Comparison of ENCODE assay signal across 24 cellular contexts in genomic region chr7:109092268-109092667, GRCh38.
A peak's percentile ranks its signal among the peaks of the same experiment; 100 is the strongest.
DNase-seq lines count a peak whose midpoint lies in the region; ATAC-seq and TF ChIP-seq lines count a peak whose summit lies in the region.
"Had no signal": no experiment of that assay in that cellular context is flagged by ENCODE, and none has a peak within 500 bp of the region (broad histone marks: within the 10 kb centered on the region; RNA-seq: fewer than 3 reads in every experiment).

No MANE protein-coding gene starts in this region.

- H3K36me3 ChIP-seq in RWPE2 (ENCODE audit: low read depth), result no peaks in the 10 kb centered on the region
- H3K36me3 ChIP-seq: sigmoid colon, tibial nerve had no signal

- no peak overlapping the region for H3K27ac ChIP-seq in RWPE2 (ENCODE audit: poor library complexity, severe bottlenecking)
- H3K27ac ChIP-seq: sigmoid colon, tibial nerve had no signal

- H3K4me3 ChIP-seq in RWPE2 (ENCODE audit: severe bottlenecking), result no peak overlapping the region
- H3K4me3 ChIP-seq: GM12878, sigmoid colon, tibial nerve had no signal

- no peaks in the 10 kb centered on the region for H3K36me3 Mint-ChIP-seq in nephron progenitor cell (ENCODE audit: low read depth)

- no peaks in the 10 kb centered on the region for H3K4me1 ChIP-seq in RWPE2 (ENCODE audit: insufficient read depth, poor library complexity, severe bottlenecking)
- H3K4me1 ChIP-seq: sigmoid colon, tibial nerve had no signal

- ATAC-seq in RWPE2 (ENCODE audit: low read depth), result no peak
- ATAC-seq: GM12878 had no signal

- H3K27me3 Mint-ChIP-seq in nephron progenitor cell (ENCODE audit: low read depth, poor library complexity), result no peaks in the 10 kb centered on the region

- H3K9me3 Mint-ChIP-seq in nephron progenitor cell, result no peaks in the 10 kb centered on the region

- peak overlapping the region; percentile 27 for H3K27ac Mint-ChIP-seq in nephron progenitor cell

- H3K4me3 Mint-ChIP-seq in nephron progenitor cell, result no peak overlapping the region

- TF ChIP-seq CTCF in LNCAP (IDR thresholded peaks at IDR 0.05) (peak; percentile 46), RWPE2 (IDR thresholded peaks at IDR 0.05; ENCODE audit: poor library complexity, severe bottlenecking) (peak; percentile 7), nephron progenitor cell (IDR thresholded peaks at IDR 0.05) (no peak)

- no peaks in the 10 kb centered on the region for H3K27me3 ChIP-seq in RWPE2 (ENCODE audit: insufficient read depth, poor library complexity, severe bottlenecking)
- H3K27me3 ChIP-seq: sigmoid colon, tibial nerve had no signal

- H3K9me3 ChIP-seq in RWPE2 (ENCODE audit: severe bottlenecking), result no peaks in the 10 kb centered on the region
- H3K9me3 ChIP-seq: tibial nerve had no signal

- peak; percentile 28 for DNase-seq in ELR (ENCODE audit: low read depth)
- no peak for DNase-seq in RWPE2 (ENCODE audit: low spot score)
- no peak for DNase-seq in nephron progenitor cell
- no peak for DNase-seq in T-helper 2 cell
- DNase-seq in stimulated activated CD4-positive, alpha-beta T cell treated with anti-CD3 and anti-CD28 coated beads, Interleukin-15, amount 100 ng/mL, for 24 hours, result no peak
- no peak for DNase-seq in stimulated activated CD4-positive, alpha-beta T cell treated with anti-CD3 and anti-CD28 coated beads, Interleukin-12 subunit alpha, Interleukin-12 subunit beta, amount 100 ng/mL, for 4 hours
- DNase-seq: activated CD4-positive, CD25-positive, alpha-beta regulatory T cell treated with anti-CD3 and anti-CD28 coated beads, Interleukin-2, amount 50 U/mL, for 72 hours; activated CD8-positive, alpha-beta memory T cell treated with anti-CD3 and anti-CD28 coated beads for 24 hours; activated naive CD4-positive, alpha-beta T cell treated with anti-CD3 and anti-CD28 coated beads, Interleukin-2, amount 50 U/mL, for 16 hours; activated T-cell treated with anti-CD3 and anti-CD28 coated beads, Interleukin-2, amount 50 U/mL, for 48 hours; AML-193; COR-L47; H7; hippocampal formation; islet precursor cell; NCI-H1930; OCI-M1; sigmoid colon; stimulated activated CD4-positive, alpha-beta T cell treated with anti-CD3 and anti-CD28 coated beads, Interleukin-1b, Interleukin-23, amount 100 ng/mL, for 48 hours; stimulated activated naive CD4-positive, alpha-beta T cell treated with Interleukin-2 at 50 U/mL for 16 hours; T-helper 9 cell had no signal

- H3K4me1 Mint-ChIP-seq in nephron progenitor cell, result no peaks in the 10 kb centered on the region
